Comparison of ENCODE assay signal across 10 cellular contexts in the genomic region with DNA sequence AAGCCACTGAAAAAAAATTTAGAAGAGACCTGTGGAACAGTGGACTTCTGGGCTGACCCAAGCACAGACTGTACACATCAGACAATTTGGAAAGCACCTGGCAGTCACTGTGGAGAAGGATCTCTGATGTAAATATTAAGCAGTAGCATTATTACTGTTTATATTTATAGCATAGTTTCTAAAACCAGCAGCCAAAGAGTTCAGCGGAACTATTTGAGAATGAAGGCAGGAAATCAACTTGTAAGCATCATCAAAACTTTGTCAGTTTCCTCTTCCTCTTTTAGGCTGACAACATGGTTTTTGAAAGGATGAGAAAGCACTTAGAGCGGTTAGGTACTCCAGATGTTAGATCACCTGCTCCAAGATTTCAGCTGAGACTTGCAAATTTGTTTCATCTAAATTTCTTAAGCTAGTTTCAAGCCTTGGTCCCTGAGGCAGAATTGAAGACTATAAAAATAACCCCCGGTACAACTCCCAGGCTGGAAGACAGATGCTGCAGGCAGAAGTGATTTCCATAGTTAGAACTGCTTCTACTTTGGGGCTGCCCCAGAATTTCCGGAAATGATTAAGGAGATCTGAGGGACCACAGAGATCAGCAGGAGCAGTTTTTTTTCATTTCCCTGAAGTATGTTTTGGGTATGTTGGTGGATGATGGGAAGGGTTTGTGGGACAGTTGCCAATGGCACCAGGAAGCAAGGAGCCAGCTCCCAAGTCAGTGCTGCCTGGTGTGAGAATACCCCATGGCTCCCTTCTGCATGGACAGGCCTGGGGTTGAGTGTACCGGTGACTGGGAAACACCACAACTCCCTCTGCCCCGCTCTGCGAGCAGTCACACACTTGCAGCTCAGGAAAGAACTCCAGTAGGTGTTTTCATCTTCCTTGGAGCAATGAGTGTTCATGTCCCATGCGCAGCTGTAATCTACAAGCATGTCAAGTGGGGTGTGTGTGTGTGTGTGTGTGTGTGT.
DNase-seq lines count a peak whose midpoint lies in the region; ATAC-seq and TF ChIP-seq lines count a peak whose summit lies in the region.
"Had no signal": no experiment of that assay in that cellular context is flagged by ENCODE, and none has a peak within 500 bp of the region (broad histone marks: within the 10 kb centered on the region; RNA-seq: fewer than 3 reads in every experiment).

No MANE protein-coding gene starts in this region.

- H3K9me3 ChIP-seq in SK-N-SH (no peaks in the 10 kb centered on the region), MM.1S (replicated peaks; ENCODE audit: insufficient read depth, low read length) (no peaks in the 10 kb centered on the region)
- H3K9me3 ChIP-seq in naive thymus-derived CD4-positive, alpha-beta T cell (ENCODE audit: control insufficient read depth in 2 of 3, low read length in 3 of 3), result no peaks in the 10 kb centered on the region

- no peak overlapping the region for H3K27ac Mint-ChIP-seq in naive thymus-derived CD4-positive, alpha-beta T cell
- H3K27ac Mint-ChIP-seq: progenitor cell of endocrine pancreas had no signal

- no peaks in the 10 kb centered on the region for H3K27me3 ChIP-seq in SK-N-SH (ENCODE audit: insufficient read depth)
- H3K27me3 ChIP-seq in MM.1S (replicated peaks; ENCODE audit: insufficient read depth, low read length), result no peaks in the 10 kb centered on the region
- no peaks in the 10 kb centered on the region for H3K27me3 ChIP-seq in naive thymus-derived CD4-positive, alpha-beta T cell (ENCODE audit: control insufficient read depth in 2 of 2, insufficient read depth in 2 of 2, low read length in 2 of 2)

- H3F3A ChIP-seq in SK-N-SH (replicated peaks; ENCODE audit: insufficient read depth) (no peaks in the 10 kb centered on the region), MM.1S (ENCODE audit: insufficient read depth, low read length) (peaks cover 34% of the 10 kb centered on the region)

- H3K4me2 ChIP-seq in SK-N-SH (no peak overlapping the region), MM.1S (ENCODE audit: low read depth, low read length) (peak overlapping the region; percentile 70)

- H3K9me3 Mint-ChIP-seq in naive thymus-derived CD4-positive, alpha-beta T cell, result peaks cover 0 to 9% (median 3%) of the 10 kb centered on the region in 11 donors

- H3K27me3 Mint-ChIP-seq in naive thymus-derived CD4-positive, alpha-beta T cell, result peaks cover 0 to 10% (median 4%) of the 10 kb centered on the region in 5 donors

- no peaks in the 10 kb centered on the region for H3K4me1 ChIP-seq in SK-N-SH (ENCODE audit: control insufficient read depth in 1 of 2, insufficient read depth in 2 of 2, low read depth in 1 of 2, low read length in 1 of 2)
- H3K4me1 ChIP-seq in MM.1S (ENCODE audit: low read length), result peaks cover 30% of the 10 kb centered on the region
- no peaks in the 10 kb centered on the region for H3K4me1 ChIP-seq in naive thymus-derived CD4-positive, alpha-beta T cell (ENCODE audit: control insufficient read depth in 2 of 2, insufficient read depth in 2 of 2, low read length in 2 of 2)

- WGBS in SK-N-SH (ENCODE audit: low lambda C conversion rate), result 54% methylated on average over 5 of the region's 8 CpGs

- H3K27ac ChIP-seq in SK-N-SH (ENCODE audit: low read depth in 2 of 2, low read length in 1 of 2), result no peak overlapping the region
- peak overlapping the region; percentile 97 for H3K27ac ChIP-seq in MM.1S (ENCODE audit: low read length)
- no peak overlapping the region for H3K27ac ChIP-seq in naive thymus-derived CD4-positive, alpha-beta T cell (ENCODE audit: low read depth, low read length)

- in situ Hi-C loops in G401 (cut with HindIII; ENCODE audit: low sequenced_read_pairs), result no loop called here

- CTCF ChIA-PET in SK-N-SH (lab: Yijun Ruan, JAX), result interaction anchor here (1.3 kb wide), 1 partner anchor 10 kb away, joined by 3 read pairs; no protein-coding TSS in a partner anchor
- CTCF ChIA-PET in naive thymus-derived CD4-positive, alpha-beta T cell (lab: Charles Lee), result no interaction called here

- intact Hi-C loops in naive thymus-derived CD4-positive, alpha-beta T cell (cut with micrococcal nuclease), result no loop called here

- TF ChIP-seq RAD21 in SK-N-SH (IDR thresholded peaks at IDR 0.05; ENCODE audit: low read length), result no peak

- DNase-seq in SK-N-SH (no peak), MM.1S (peak; percentile 97), NCI-H2107 treated with DMSO at 0.1 percent for 48 hours (lab: John Stamatoyannopoulos, UW; ENCODE audit: unreplicated experiment) (no peak), OCI-M1 (lab: John Stamatoyannopoulos, UW) (no peak), G401 (ENCODE audit: low spot score) (no peak)
- no peak for DNase-seq in naive thymus-derived CD4-positive, alpha-beta T cell
- DNase-seq: NCI-H2081 had no signal

- no peaks in the 10 kb centered on the region for H4K20me1 ChIP-seq in SK-N-SH (ENCODE audit: insufficient read depth)
- H4K20me1 ChIP-seq in MM.1S (ENCODE audit: insufficient read depth, low read length), result no peaks in the 10 kb centered on the region

- POLR2A ChIA-PET in SK-N-SH (lab: Yijun Ruan, JAX), result no interaction called here
- POLR2A ChIA-PET in naive thymus-derived CD4-positive, alpha-beta T cell (lab: Charles Lee), result no interaction called here

- H3K79me2 ChIP-seq in SK-N-SH (ENCODE audit: insufficient read depth) (no peaks in the 10 kb centered on the region), MM.1S (ENCODE audit: low read length) (no peaks in the 10 kb centered on the region)

- peaks cover 0 to 5% (median 0%) of the 10 kb centered on the region in 5 donors for H3K36me3 Mint-ChIP-seq in naive thymus-derived CD4-positive, alpha-beta T cell

- peaks cover 0 to 7% (median 0%) of the 10 kb centered on the region in 7 donors for H3K4me1 Mint-ChIP-seq in naive thymus-derived CD4-positive, alpha-beta T cell

- H3K4me3 ChIP-seq in SK-N-SH (ENCODE audit: low read depth in 2 of 2, low read length in 1 of 2), result no peak overlapping the region
- peak overlapping the region; percentile 38 for H3K4me3 ChIP-seq in MM.1S (ENCODE audit: low read length)
- H3K4me3 ChIP-seq in naive thymus-derived CD4-positive, alpha-beta T cell (ENCODE audit: low read length), result no peak overlapping the region

- no peak for ATAC-seq in SK-N-SH treated with all-trans-retinoic acid at 6 μM for 48 hours
- peak; percentile 72 for ATAC-seq in HG02610 (IDR thresholded peaks at IDR 0.05; ENCODE audit: unreplicated experiment)
- peak; percentile 58 for ATAC-seq in naive thymus-derived CD4-positive, alpha-beta T cell

- H3K4me3 Mint-ChIP-seq in naive thymus-derived CD4-positive, alpha-beta T cell, result no peak overlapping the region

- no peaks in the 10 kb centered on the region for H3K36me3 ChIP-seq in SK-N-SH (replicated peaks in 1 of 2; ENCODE audit: control insufficient read depth in 1 of 2, insufficient read depth in 2 of 2, low read length in 1 of 2)
- no peaks in the 10 kb centered on the region for H3K36me3 ChIP-seq in MM.1S (replicated peaks; ENCODE audit: insufficient read depth, low read length)
- no peaks in the 10 kb centered on the region for H3K36me3 ChIP-seq in naive thymus-derived CD4-positive, alpha-beta T cell (ENCODE audit: control insufficient read depth in 2 of 3, insufficient read depth in 3 of 3, low read length in 3 of 3)

- TF ChIP-seq CTCF in SK-N-SH (IDR thresholded peaks at IDR 0.05) (no peak), MM.1S (IDR thresholded peaks at IDR 0.05; ENCODE audit: low read length) (no peak)

- H3K9ac ChIP-seq in SK-N-SH (no peak overlapping the region), MM.1S (ENCODE audit: low read length) (peak overlapping the region; percentile 63)

- no peak for TF ChIP-seq EP300 in SK-N-SH (IDR thresholded peaks at IDR 0.05; ENCODE audit: borderline replicate concordance in 1 of 2, low read depth in 1 of 2, low read length in 1 of 2)

- no peaks in the 10 kb centered on the region for H3K9me2 ChIP-seq in SK-N-SH
- no peaks in the 10 kb centered on the region for H3K9me2 ChIP-seq in MM.1S (replicated peaks; ENCODE audit: insufficient read depth, low read length)

- H2AFZ ChIP-seq in SK-N-SH (ENCODE audit: low read depth), result 0 out of 2 replicates have a peak overlapping the region, but pooled peaks have one; percentile 8
- H2AFZ ChIP-seq in MM.1S (ENCODE audit: low read length), result peak overlapping the region; percentile 23

TF ChIP-seq in SK-N-SH, 30 proteins besides CTCF, POLR2A, EP300 and RAD21 (continues in another document):
- TF ChIP-seq SIN3A (IDR thresholded peaks at IDR 0.05; ENCODE audit: borderline replicate concordance, low read depth, low read length) (no peak), TCF12 (IDR thresholded peaks at IDR 0.05) (no peak), RCOR1 (IDR thresholded peaks at IDR 0.05; ENCODE audit: low read length) (no peak), MXI1 (IDR thresholded peaks at IDR 0.05; ENCODE audit: low read depth, low read length) (no peak), RFX5 (IDR thresholded peaks at IDR 0.05; ENCODE audit: low read length) (no peak)

TF ChIP-seq in SK-N-SH treated with all-trans-retinoic acid at 6 μM for 48 hours, 23 proteins besides CTCF, POLR2A, EP300 and RAD21 (continues in another document):
- TF ChIP-seq ZNF70 (CRISPR knock-in tag; IDR thresholded peaks at IDR 0.05) (no peak), GLIS3 (CRISPR knock-in tag; IDR thresholded peaks at IDR 0.05) (no peak), CSDC2 (CRISPR knock-in tag; IDR thresholded peaks at IDR 0.05) (no peak), ZNF565 (CRISPR knock-in tag; conservative IDR thresholded peaks at IDR 0.05; ENCODE audit: low read depth) (no peak), BACH2 (CRISPR knock-in tag; IDR thresholded peaks at IDR 0.05; ENCODE audit: borderline replicate concordance) (no peak), TOX (CRISPR knock-in tag; IDR thresholded peaks at IDR 0.05; ENCODE audit: borderline replicate concordance) (no peak), ISL1 (CRISPR knock-in tag; IDR thresholded peaks at IDR 0.05) (no peak), TCF4 (CRISPR knock-in tag; IDR thresholded peaks at IDR 0.05; ENCODE audit: borderline replicate concordance) (no peak), RARB (CRISPR knock-in tag; IDR thresholded peaks at IDR 0.05) (no peak), ARNTL (CRISPR knock-in tag; IDR thresholded peaks at IDR 0.05; ENCODE audit: borderline replicate concordance, low read depth) (no peak)
- TF ChIP-seq, protein P1, sequence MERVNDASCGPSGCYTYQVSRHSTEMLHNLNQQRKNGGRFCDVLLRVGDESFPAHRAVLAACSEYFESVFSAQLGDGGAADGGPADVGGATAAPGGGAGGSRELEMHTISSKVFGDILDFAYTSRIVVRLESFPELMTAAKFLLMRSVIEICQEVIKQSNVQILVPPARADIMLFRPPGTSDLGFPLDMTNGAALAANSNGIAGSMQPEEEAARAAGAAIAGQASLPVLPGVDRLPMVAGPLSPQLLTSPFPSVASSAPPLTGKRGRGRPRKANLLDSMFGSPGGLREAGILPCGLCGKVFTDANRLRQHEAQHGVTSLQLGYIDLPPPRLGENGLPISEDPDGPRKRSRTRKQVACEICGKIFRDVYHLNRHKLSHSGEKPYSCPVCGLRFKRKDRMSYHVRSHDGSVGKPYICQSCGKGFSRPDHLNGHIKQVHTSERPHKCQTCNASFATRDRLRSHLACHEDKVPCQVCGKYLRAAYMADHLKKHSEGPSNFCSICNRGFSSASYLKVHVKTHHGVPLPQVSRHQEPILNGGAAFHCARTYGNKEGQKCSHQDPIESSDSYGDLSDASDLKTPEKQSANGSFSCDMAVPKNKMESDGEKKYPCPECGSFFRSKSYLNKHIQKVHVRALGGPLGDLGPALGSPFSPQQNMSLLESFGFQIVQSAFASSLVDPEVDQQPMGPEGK (CRISPR knock-in tag; IDR thresholded peaks at IDR 0.05; ENCODE audit: borderline replicate concordance), result no peak
